ENCODE assay signal across 1 cellular context in the genomic region with DNA sequence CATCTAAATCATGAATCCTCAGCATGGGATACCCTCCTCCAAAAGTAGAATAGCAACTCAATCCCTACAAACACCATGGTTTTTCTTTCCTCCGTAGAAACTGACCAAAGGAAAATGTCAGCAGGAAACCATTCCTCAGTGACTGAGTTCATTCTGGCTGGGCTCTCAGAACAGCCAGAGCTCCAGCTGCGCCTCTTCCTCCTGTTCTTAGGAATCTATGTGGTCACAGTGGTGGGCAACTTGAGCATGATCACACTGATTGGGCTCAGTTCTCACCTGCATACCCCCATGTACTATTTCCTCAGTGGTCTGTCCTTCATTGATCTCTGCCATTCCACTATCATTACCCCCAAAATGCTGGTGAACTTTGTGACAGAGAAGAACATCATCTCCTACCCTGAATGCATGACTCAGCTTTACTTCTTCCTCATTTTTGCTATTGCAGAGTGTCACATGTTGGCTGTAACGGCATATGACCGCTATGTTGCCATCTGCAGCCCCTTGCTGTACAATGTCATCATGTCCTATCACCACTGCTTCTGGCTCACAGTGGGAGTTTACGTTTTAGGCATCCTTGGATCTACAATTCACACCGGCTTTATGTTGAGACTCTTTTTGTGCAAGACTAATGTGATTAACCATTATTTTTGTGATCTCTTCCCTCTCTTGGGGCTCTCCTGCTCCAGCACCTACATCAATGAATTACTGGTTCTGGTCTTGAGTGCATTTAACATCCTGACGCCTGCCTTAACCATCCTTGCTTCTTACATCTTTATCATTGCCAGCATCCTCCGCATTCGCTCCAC.
A peak's percentile ranks its signal among the peaks of the same experiment; 100 is the strongest.
TF ChIP-seq lines count a peak whose summit lies in the region.

No MANE protein-coding gene starts in this region.

TF ChIP-seq in K562, 482 proteins besides CTCF, POLR2A, EP300 and RAD21 (continued from another document):
- TF ChIP-seq, protein P1, sequence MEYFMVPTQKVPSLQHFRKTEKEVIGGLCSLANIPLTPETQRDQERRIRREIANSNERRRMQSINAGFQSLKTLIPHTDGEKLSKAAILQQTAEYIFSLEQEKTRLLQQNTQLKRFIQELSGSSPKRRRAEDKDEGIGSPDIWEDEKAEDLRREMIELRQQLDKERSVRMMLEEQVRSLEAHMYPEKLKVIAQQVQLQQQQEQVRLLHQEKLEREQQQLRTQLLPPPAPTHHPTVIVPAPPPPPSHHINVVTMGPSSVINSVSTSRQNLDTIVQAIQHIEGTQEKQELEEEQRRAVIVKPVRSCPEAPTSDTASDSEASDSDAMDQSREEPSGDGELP (CRISPR knock-in tag; IDR thresholded peaks at IDR 0.05; ENCODE audit: borderline replicate concordance) = 0 out of 2 replicates have a peak, but pooled peaks have one; percentile 33
- TF ChIP-seq FOXJ2 (tag; IDR thresholded peaks at IDR 0.05) (peak; percentile 68; the same call in 1 of the 2 replicates), ZNF76 (CRISPR knock-in tag; IDR thresholded peaks at IDR 0.05; ENCODE audit: borderline replicate concordance) (peak; percentile 16; the same call in 1 of the 2 replicates), ELF4 (CRISPR knock-in tag; IDR thresholded peaks at IDR 0.05) (peak; percentile 36; the same call in 1 of the 2 replicates), RCOR1 (IDR thresholded peaks at IDR 0.05; ENCODE audit: borderline replicate concordance in 1 of 2, low read depth in 2 of 2, low read length in 2 of 2) (peak in 1 of 2 experiments; percentile 57; a peak in 2 of 4 replicates), ZNF766 (CRISPR knock-in tag; conservative IDR thresholded peaks at IDR 0.05) (peak; percentile 80), NCOR1 (IDR thresholded peaks at IDR 0.05) (peak; percentile 39; the same call in 1 of the 2 replicates), ZNF584 (CRISPR knock-in tag; IDR thresholded peaks at IDR 0.05; ENCODE audit: low read depth) (peak; percentile 83; the same call in 1 of the 2 replicates), ATF7 (IDR thresholded peaks at IDR 0.05) (peak; percentile 83)
- TF ChIP-seq, protein P2, sequence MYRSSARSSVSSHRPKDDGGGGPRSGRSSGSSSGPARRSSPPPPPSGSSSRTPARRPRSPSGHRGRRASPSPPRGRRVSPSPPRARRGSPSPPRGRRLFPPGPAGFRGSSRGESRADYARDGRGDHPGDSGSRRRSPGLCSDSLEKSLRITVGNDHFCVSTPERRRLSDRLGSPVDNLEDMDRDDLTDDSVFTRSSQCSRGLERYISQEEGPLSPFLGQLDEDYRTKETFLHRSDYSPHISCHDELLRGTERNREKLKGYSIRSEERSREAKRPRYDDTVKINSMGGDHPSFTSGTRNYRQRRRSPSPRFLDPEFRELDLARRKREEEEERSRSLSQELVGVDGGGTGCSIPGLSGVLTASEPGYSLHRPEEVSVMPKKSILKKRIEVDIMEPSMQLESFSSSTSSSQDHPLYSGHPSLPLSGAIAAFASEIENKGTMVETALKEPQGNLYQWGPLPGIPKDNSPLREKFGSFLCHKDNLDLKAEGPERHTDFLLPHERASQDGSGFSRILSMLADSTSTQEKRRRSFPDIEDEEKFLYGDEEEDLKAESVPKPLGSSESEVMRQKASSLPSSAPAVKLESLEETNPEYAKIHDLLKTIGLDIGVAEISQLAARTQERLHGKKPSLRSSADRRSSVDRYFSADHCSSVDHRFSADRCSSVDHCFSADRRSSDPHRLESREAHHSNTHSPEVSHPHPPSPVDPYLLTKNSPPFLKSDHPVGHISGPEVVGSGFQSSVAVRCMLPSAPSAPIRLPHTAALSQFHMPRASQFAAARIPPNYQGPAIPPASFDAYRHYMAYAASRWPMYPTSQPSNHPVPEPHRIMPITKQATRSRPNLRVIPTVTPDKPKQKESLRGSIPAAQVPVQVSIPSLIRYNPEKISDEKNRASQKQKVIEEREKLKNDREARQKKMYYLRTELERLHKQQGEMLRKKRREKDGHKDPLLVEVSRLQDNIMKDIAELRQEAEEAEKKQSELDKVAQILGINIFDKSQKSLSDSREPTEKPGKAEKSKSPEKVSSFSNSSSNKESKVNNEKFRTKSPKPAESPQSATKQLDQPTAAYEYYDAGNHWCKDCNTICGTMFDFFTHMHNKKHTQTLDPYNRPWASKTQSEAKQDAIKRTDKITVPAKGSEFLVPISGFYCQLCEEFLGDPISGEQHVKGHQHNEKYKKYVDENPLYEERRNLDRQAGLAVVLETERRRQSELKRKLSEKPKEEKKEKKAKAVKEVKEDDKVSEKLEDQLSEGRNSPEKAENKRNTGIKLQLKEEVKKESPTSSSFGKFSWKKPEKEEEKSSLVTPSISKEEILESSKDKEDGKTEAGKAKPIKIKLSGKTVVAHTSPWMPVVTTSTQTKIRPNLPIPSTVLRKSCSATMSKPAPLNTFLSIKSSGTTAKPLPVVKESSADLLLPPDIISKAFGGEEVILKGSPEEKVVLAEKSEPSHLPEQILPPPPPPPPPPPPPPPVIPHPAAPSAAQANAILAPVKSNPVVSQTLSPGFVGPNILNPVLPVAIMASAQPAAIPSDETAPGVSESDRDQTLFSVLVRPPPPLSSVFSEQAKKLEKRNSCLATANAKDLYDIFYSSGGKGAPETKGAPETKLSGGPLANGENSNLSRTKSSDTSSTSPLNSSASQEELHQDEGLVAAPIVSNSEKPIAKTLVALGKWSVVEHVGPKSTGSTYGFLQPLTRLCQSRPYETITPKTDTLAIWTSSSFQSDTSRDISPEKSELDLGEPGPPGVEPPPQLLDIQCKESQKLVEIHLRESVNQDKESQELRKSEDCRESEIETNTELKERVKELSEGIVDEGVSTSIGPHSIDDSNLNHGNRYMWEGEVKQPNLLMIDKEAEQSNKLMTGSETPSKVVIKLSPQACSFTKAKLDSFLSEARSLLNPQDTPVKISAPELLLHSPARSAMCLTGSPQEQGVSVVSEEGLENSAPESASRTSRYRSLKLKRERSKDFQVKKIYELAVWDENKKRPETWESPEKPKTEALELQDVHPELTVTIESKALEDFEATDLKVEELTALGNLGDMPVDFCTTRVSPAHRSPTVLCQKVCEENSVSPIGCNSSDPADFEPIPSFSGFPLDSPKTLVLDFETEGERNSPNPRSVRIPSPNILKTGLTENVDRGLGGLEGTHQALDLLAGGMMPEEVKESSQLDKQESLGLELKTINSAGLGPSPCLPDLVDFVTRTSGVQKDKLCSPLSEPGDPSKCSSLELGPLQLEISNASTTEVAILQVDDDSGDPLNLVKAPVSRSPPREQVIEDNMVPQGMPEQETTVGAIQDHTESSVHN (IDR thresholded peaks at IDR 0.05; ENCODE audit: borderline replicate concordance in 1 of 2, low read depth in 1 of 2) = peak in 1 of 2 experiments; percentile 72; a peak in 2 of 4 replicates
